Comparison of ENCODE assay signal across 3 cellular contexts in genomic region chr2:10016001-10016801, GRCh38.
TF ChIP-seq lines count a peak whose summit lies in the region.

No MANE protein-coding gene starts in this region.

TF ChIP-seq in IMR-90, 13 proteins besides CTCF, POLR2A, EP300 and RAD21:
- TF ChIP-seq MXI1 (IDR thresholded peaks at IDR 0.05; ENCODE audit: borderline replicate concordance, low read depth, low read length) (no peak), RFX5 (IDR thresholded peaks at IDR 0.05; ENCODE audit: low read depth, low read length) (no peak), MAZ (IDR thresholded peaks at IDR 0.05; ENCODE audit: borderline replicate concordance, low read depth, low read length) (no peak), CEBPB (IDR thresholded peaks at IDR 0.05; ENCODE audit: low read depth, low read length) (no peak)

TF ChIP-seq in GM12878, 131 proteins besides CTCF, POLR2A, EP300 and RAD21:
- TF ChIP-seq TCF3 (IDR thresholded peaks at IDR 0.05; ENCODE audit: borderline replicate concordance, insufficient read depth, low read depth, low read length) (0 out of 2 replicates have a peak, but pooled peaks have one; percentile 50), BCL3 (IDR thresholded peaks at IDR 0.05; ENCODE audit: borderline replicate concordance, insufficient read depth, low read depth, low read length, poor library complexity, severe bottlenecking) (peak; percentile 96), PBX3 (IDR thresholded peaks at IDR 0.05; ENCODE audit: insufficient replicate concordance, low read depth, low read length) (peak; percentile 37), RFX5 (IDR thresholded peaks at IDR 0.05; ENCODE audit: low read depth, low read length) (no peak), PKNOX1 (IDR thresholded peaks at IDR 0.05) (no peak)

TF ChIP-seq in liver, 16 proteins besides CTCF, POLR2A, EP300 and RAD21:
- no peak for TF ChIP-seq YY1 (IDR thresholded peaks at IDR 0.05)
- no peak for TF ChIP-seq FOXA2 (IDR thresholded peaks at IDR 0.05)
- no peak for TF ChIP-seq TAF1 (conservative IDR thresholded peaks at IDR 0.05)
